ENCODE assay signal across 1 cellular context in the genomic region with DNA sequence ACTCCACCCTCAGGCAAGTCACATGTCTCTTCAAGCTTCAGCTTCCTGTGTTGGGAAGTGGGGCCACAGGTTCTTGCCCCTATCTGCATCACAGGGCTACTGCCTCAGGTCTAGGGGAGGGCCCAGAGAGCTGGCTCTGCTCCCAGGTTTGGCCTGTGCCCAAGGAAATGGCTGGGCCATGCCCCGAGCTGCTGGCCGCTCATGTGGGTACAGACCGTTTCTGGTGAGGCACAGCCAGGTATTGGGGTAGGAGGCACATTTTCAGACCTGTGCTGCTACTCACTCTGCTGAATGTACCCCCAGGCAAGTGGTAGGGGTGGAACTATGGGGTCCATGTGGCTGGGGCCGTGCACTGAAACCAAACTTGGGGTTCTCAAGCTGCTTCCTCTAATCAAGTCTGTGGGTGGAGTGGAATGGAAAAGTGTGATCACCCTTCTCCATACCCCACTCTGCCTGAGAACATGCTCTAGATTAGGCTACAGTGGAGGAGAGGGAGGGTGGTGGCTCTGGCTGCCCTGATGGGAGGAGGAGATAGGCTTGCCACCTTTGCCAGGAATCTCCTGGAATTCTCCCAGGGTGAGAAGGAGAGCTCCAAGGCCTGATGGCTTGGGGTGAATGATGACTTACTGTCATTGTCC.
TF ChIP-seq lines count a peak whose summit lies in the region.

No MANE protein-coding gene starts in this region.

TF ChIP-seq in HepG2, 621 proteins besides CTCF, POLR2A, EP300 and RAD21:
- TF ChIP-seq ZSCAN29 (CRISPR knock-in tag; conservative IDR thresholded peaks at IDR 0.05) (no peak), POLR2G (IDR thresholded peaks at IDR 0.05; ENCODE audit: low read depth, low read length) (no peak), ZNF83 (CRISPR knock-in tag; IDR thresholded peaks at IDR 0.05; ENCODE audit: borderline replicate concordance) (no peak), PHF21A (CRISPR knock-in tag; IDR thresholded peaks at IDR 0.05) (no peak), ZFY (CRISPR knock-in tag; IDR thresholded peaks at IDR 0.05) (no peak), ZNF496 (CRISPR knock-in tag; IDR thresholded peaks at IDR 0.05; ENCODE audit: insufficient replicate concordance) (no peak), NR2C2 (CRISPR knock-in tag; IDR thresholded peaks at IDR 0.05; ENCODE audit: borderline replicate concordance) (no peak), ZNF136 (CRISPR knock-in tag; IDR thresholded peaks at IDR 0.05; ENCODE audit: low read depth) (no peak), KDM1A (CRISPR knock-in tag; IDR thresholded peaks at IDR 0.05) (no peak), ZNF30 (CRISPR knock-in tag; IDR thresholded peaks at IDR 0.05) (no peak)
- TF ChIP-seq, protein P1, sequence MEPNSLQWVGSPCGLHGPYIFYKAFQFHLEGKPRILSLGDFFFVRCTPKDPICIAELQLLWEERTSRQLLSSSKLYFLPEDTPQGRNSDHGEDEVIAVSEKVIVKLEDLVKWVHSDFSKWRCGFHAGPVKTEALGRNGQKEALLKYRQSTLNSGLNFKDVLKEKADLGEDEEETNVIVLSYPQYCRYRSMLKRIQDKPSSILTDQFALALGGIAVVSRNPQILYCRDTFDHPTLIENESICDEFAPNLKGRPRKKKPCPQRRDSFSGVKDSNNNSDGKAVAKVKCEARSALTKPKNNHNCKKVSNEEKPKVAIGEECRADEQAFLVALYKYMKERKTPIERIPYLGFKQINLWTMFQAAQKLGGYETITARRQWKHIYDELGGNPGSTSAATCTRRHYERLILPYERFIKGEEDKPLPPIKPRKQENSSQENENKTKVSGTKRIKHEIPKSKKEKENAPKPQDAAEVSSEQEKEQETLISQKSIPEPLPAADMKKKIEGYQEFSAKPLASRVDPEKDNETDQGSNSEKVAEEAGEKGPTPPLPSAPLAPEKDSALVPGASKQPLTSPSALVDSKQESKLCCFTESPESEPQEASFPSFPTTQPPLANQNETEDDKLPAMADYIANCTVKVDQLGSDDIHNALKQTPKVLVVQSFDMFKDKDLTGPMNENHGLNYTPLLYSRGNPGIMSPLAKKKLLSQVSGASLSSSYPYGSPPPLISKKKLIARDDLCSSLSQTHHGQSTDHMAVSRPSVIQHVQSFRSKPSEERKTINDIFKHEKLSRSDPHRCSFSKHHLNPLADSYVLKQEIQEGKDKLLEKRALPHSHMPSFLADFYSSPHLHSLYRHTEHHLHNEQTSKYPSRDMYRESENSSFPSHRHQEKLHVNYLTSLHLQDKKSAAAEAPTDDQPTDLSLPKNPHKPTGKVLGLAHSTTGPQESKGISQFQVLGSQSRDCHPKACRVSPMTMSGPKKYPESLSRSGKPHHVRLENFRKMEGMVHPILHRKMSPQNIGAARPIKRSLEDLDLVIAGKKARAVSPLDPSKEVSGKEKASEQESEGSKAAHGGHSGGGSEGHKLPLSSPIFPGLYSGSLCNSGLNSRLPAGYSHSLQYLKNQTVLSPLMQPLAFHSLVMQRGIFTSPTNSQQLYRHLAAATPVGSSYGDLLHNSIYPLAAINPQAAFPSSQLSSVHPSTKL (CRISPR knock-in tag; IDR thresholded peaks at IDR 0.05), result no peak
- TF ChIP-seq, protein P2, sequence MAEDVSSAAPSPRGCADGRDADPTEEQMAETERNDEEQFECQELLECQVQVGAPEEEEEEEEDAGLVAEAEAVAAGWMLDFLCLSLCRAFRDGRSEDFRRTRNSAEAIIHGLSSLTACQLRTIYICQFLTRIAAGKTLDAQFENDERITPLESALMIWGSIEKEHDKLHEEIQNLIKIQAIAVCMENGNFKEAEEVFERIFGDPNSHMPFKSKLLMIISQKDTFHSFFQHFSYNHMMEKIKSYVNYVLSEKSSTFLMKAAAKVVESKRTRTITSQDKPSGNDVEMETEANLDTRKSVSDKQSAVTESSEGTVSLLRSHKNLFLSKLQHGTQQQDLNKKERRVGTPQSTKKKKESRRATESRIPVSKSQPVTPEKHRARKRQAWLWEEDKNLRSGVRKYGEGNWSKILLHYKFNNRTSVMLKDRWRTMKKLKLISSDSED (CRISPR knock-in tag; IDR thresholded peaks at IDR 0.05), result no peak
- TF ChIP-seq, protein P3, sequence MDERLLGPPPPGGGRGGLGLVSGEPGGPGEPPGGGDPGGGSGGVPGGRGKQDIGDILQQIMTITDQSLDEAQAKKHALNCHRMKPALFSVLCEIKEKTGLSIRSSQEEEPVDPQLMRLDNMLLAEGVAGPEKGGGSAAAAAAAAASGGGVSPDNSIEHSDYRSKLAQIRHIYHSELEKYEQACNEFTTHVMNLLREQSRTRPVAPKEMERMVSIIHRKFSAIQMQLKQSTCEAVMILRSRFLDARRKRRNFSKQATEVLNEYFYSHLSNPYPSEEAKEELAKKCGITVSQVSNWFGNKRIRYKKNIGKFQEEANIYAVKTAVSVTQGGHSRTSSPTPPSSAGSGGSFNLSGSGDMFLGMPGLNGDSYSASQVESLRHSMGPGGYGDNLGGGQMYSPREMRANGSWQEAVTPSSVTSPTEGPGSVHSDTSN (CRISPR knock-in tag; IDR thresholded peaks at IDR 0.05), result no peak
- TF ChIP-seq, protein P4, sequence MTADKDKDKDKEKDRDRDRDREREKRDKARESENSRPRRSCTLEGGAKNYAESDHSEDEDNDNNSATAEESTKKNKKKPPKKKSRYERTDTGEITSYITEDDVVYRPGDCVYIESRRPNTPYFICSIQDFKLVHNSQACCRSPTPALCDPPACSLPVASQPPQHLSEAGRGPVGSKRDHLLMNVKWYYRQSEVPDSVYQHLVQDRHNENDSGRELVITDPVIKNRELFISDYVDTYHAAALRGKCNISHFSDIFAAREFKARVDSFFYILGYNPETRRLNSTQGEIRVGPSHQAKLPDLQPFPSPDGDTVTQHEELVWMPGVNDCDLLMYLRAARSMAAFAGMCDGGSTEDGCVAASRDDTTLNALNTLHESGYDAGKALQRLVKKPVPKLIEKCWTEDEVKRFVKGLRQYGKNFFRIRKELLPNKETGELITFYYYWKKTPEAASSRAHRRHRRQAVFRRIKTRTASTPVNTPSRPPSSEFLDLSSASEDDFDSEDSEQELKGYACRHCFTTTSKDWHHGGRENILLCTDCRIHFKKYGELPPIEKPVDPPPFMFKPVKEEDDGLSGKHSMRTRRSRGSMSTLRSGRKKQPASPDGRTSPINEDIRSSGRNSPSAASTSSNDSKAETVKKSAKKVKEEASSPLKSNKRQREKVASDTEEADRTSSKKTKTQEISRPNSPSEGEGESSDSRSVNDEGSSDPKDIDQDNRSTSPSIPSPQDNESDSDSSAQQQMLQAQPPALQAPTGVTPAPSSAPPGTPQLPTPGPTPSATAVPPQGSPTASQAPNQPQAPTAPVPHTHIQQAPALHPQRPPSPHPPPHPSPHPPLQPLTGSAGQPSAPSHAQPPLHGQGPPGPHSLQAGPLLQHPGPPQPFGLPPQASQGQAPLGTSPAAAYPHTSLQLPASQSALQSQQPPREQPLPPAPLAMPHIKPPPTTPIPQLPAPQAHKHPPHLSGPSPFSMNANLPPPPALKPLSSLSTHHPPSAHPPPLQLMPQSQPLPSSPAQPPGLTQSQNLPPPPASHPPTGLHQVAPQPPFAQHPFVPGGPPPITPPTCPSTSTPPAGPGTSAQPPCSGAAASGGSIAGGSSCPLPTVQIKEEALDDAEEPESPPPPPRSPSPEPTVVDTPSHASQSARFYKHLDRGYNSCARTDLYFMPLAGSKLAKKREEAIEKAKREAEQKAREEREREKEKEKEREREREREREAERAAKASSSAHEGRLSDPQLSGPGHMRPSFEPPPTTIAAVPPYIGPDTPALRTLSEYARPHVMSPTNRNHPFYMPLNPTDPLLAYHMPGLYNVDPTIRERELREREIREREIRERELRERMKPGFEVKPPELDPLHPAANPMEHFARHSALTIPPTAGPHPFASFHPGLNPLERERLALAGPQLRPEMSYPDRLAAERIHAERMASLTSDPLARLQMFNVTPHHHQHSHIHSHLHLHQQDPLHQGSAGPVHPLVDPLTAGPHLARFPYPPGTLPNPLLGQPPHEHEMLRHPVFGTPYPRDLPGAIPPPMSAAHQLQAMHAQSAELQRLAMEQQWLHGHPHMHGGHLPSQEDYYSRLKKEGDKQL (CRISPR knock-in tag; IDR thresholded peaks at IDR 0.05; ENCODE audit: low read depth), result no peak
- TF ChIP-seq, protein P5, sequence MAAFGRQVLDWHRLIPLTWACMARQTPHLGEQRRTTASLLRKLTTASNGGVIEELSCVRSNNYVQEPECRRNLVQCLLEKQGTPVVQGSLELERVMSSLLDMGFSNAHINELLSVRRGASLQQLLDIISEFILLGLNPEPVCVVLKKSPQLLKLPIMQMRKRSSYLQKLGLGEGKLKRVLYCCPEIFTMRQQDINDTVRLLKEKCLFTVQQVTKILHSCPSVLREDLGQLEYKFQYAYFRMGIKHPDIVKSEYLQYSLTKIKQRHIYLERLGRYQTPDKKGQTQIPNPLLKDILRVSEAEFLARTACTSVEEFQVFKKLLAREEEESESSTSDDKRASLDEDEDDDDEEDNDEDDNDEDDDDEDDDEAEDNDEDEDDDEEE (CRISPR knock-in tag; IDR thresholded peaks at IDR 0.05), result no peak
